ENCODE assay signal across 12 cellular contexts in genomic region chr1:1123581-1124507, GRCh38. TPM values are rescaled to one million over a fixed set of nuclear protein-coding genes. Genes with fewer than 3 reads are reported as not detected.
DNase-seq lines count a peak whose midpoint lies in the region; ATAC-seq and TF ChIP-seq lines count a peak whose summit lies in the region.
"Had no signal": no experiment of that assay in that cellular context is flagged by ENCODE, and none has a peak within 500 bp of the region (broad histone marks: within the 10 kb centered on the region; RNA-seq: fewer than 3 reads in every experiment).

No MANE protein-coding gene starts in this region.

- H3K9me3 Mint-ChIP-seq in WTC11 (peaks cover 9% of the 10 kb centered on the region), immature natural killer cell (no peaks in the 10 kb centered on the region)

- no TSS peak for BruUV-seq in A673 (replicated peaks; lab: Mats Ljungman, UMichigan)

- H3K4me3 ChIP-seq in A673 (ENCODE audit: low read depth, low read length, poor library complexity, severe bottlenecking), result no peak overlapping the region
- H3K4me3 ChIP-seq: cardiac muscle cell, upper lobe of right lung had no signal

- no peaks in the 10 kb centered on the region for H3K36me3 ChIP-seq in A673 (ENCODE audit: insufficient read depth, low read length, poor library complexity, severe bottlenecking)
- H3K36me3 ChIP-seq: cardiac muscle cell, neutrophil, upper lobe of right lung had no signal

- CTCF ChIA-PET in A673 (lab: Charles Lee) (no interaction called here), WTC11 (lab: Charles Lee) (interaction anchor here (1.2 to 2.9 kb wide), 8 partner anchors 13 to 168 kb away, joined by 3 to 20 read pairs (median 8); partner anchors contain the start of genes TNFRSF18 and TTLL10), GM10248 (lab: Yijun Ruan, JAX) (interaction anchor here (1.0 to 5.3 kb wide), 11 partner anchors 10 to 169 kb away, joined by 3 to 87 read pairs (median 4); no protein-coding TSS in a partner anchor)

- ATAC-seq in WTC11, result no peak
- no peak for ATAC-seq in GM21717 (IDR thresholded peaks at IDR 0.05; ENCODE audit: unreplicated experiment)

- no peaks in the 10 kb centered on the region for H3K27me3 ChIP-seq in A673 (replicated peaks; ENCODE audit: insufficient read depth, low read depth, low read length, poor library complexity)

- H3K9me3 ChIP-seq in A673 (ENCODE audit: low read depth, low read length, poor library complexity, severe bottlenecking), result no peaks in the 10 kb centered on the region
- H3K9me3 ChIP-seq: neutrophil, upper lobe of right lung had no signal

- H3K27ac ChIP-seq in A673 (ENCODE audit: low read depth, low read length, poor library complexity, severe bottlenecking), result no peak overlapping the region
- H3K27ac ChIP-seq: cardiac muscle cell, neutrophil, upper lobe of right lung had no signal

- H3K4me3 Mint-ChIP-seq in WTC11 (no peak overlapping the region), immature natural killer cell (peak overlapping the region in 1 of 5 donors; percentile 55)

- peak; percentile 64 for DNase-seq in A673 (ENCODE audit: low spot score)
- peak; percentile 58 for DNase-seq in EH (ENCODE audit: low read depth)
- DNase-seq in WTC11 (ENCODE audit: low spot score), result no peak
- no peak for DNase-seq in immature natural killer cell
- no peak for DNase-seq in GM10248 (ENCODE audit: extremely low spot score)
- DNase-seq in medulla oblongata (ENCODE audit: extremely low spot score), result no peak
- no peak for DNase-seq in LoVo (ENCODE audit: low spot score)
- DNase-seq: hypothalamus, upper lobe of right lung had no signal

- H3K4me1 ChIP-seq in A673 (ENCODE audit: insufficient read depth, low read length, poor library complexity, severe bottlenecking), result peaks cover 15% of the 10 kb centered on the region

- peak overlapping the region; percentile 11 for H3K27ac Mint-ChIP-seq in WTC11
- peak overlapping the region in 5 of 6 donors; percentile 29 to 81 (median 49) for H3K27ac Mint-ChIP-seq in immature natural killer cell

- H3K27me3 Mint-ChIP-seq in WTC11 (ENCODE audit: low read depth), result peaks cover 8% of the 10 kb centered on the region
- H3K27me3 Mint-ChIP-seq in immature natural killer cell (ENCODE audit: low read depth in 3 of 3), result peaks cover 4 to 10% (median 5%) of the 10 kb centered on the region in 3 donors

- POLR2A ChIA-PET in A673 (lab: Charles Lee; ENCODE audit: low non-redundant PET), result interaction anchor here (0.6 kb wide), 1 partner anchor 254 kb away, joined by 5 read pairs; no protein-coding TSS in a partner anchor
- POLR2A ChIA-PET in WTC11 (lab: Charles Lee), result interaction anchor here (0.6 kb wide), 1 partner anchor 808 kb away, joined by 4 read pairs; no protein-coding TSS in a partner anchor
- POLR2A ChIA-PET in GM10248 (lab: Yijun Ruan, JAX), result no interaction called here

- H3K4me1 Mint-ChIP-seq in WTC11 (no peaks in the 10 kb centered on the region), immature natural killer cell (peaks cover 8 to 10% of the 10 kb centered on the region in 2 donors)

- H3K36me3 Mint-ChIP-seq in WTC11, result no peaks in the 10 kb centered on the region
- H3K36me3 Mint-ChIP-seq in immature natural killer cell, result no peaks in the 10 kb centered on the region

- intact Hi-C loops in A673 (cut with micrococcal nuclease; ENCODE audit: unreplicated experiment), result loop anchor here (2.0 to 5.0 kb wide), 3 partner anchors 108 to 183 kb away; partner anchors contain the start of genes ACAP3, B3GALT6, PUSL1 and SDF4

- no peak for TF ChIP-seq CTCF in A673 (conservative IDR thresholded peaks at IDR 0.05; ENCODE audit: low read depth, low read length)
- no peak for TF ChIP-seq CTCF in WTC11 (IDR thresholded peaks at IDR 0.05)
- no peak for TF ChIP-seq CTCF in GM10248 (IDR thresholded peaks at IDR 0.05; ENCODE audit: control extremely low read depth, extremely low read depth, low read depth, missing control alignments)

TF ChIP-seq in WTC11, 78 proteins besides CTCF, POLR2A, EP300 and RAD21:
- no peak for TF ChIP-seq EMX1 (CRISPR knock-in tag; IDR thresholded peaks at IDR 0.05)
- no peak for TF ChIP-seq SP1 (CRISPR knock-in tag; conservative IDR thresholded peaks at IDR 0.05)

RNA-seq across cellular contexts. Expression of gene C1orf159, which starts 8.0 kb away (rescaled TPM):
- 26.8 and 28.4 TPM in 2 replicates for total RNA-seq in A673 (2021)
- 13.9 to 17.8 TPM (median 14.0 TPM) in 3 replicates for total RNA-seq in WTC11 (2021)
- polyA plus RNA-seq in immature natural killer cell, result 1 to 10 TPM in 2 of 3 donors, under 1 TPM in 1; 0.99 to 7.5 (median 4.1) TPM

RNA-seq across cellular contexts. Expression of gene RNF223, which starts 49.7 kb away (rescaled TPM):
- total RNA-seq in A673 (2021) (not detected in 2 replicates), WTC11 (2021) (not detected in 3 replicates)
- polyA plus RNA-seq in immature natural killer cell, result not detected
- polyA plus RNA-seq: cardiac muscle cell had no signal

RNA-seq across cellular contexts. Expression of gene TTLL10, which starts 49.8 kb away (rescaled TPM):
- total RNA-seq in A673 (2021) (not detected in 2 replicates), WTC11 (2021) (0.78 to 1.1 TPM (median 1.1 TPM) in 3 replicates)
- polyA plus RNA-seq in immature natural killer cell, result under 1 TPM; 0.68 to 0.83 (median 0.69) TPM
- total RNA-seq: cardiac muscle cell, upper lobe of right lung had no signal

Comparison
In these comparisons a context has a peak if more than half of its experiments do, and no peak if none do; other contexts are left out.
1. DNase-seq: peak in A673 (single experiment) and EH (single experiment); none in WTC11 (single experiment), immature natural killer cell (0 of 3), GM10248 (single experiment), medulla oblongata (single experiment) and LoVo (single experiment).